In genomic region chr6:77181749-77182148, GRCh38 we compare ENCODE assay signal across 29 cellular contexts.
"Had no signal": no experiment of that assay in that cellular context is flagged by ENCODE, and none has a peak within 500 bp of the region (broad histone marks: within the 10 kb centered on the region; RNA-seq: fewer than 3 reads in every experiment).

No MANE protein-coding gene starts in this region.

- H3K36me3 ChIP-seq: brain microvascular endothelial cell, heart left ventricle had no signal

- H3K27ac Mint-ChIP-seq: activated CD4-positive, alpha-beta memory T cell treated with anti-CD3 and anti-CD28 coated beads, Interleukin-2, amount 10 ng/mL, durations not matched to agents 7 days and 5 days; activated CD4-positive, alpha-beta T cell treated with anti-CD3 and anti-CD28 coated beads for 36 hours; activated CD4-positive, alpha-beta T cell treated with anti-CD3 and anti-CD28 coated beads, Interleukin-2, amount 10 ng/mL, durations not matched to agents 24 days and 14 days; activated naive CD8-positive, alpha-beta T cell; activated T-cell treated with anti-CD3 and anti-CD28 coated beads, Interleukin-2, amount 50 U/mL, for 24 hours; activated T-cell treated with anti-CD3 and anti-CD28 coated beads, Interleukin-2, amount 50 U/mL, for 72 hours; dendritic cell treated with granulocyte-macrophage colony-stimulating factor and Interleukin-4, amounts not matched to agents 40 ng/mL and 50 ng/mL, for 4 days; endodermal cell; T-helper 17 cell; T-helper 2 cell treated with Interferon-gamma antibody and Interleukin-4, amounts not matched to agents 5 μg/mL and 100 μg/mL, for 36 hours had no signal

- H3K4me1 Mint-ChIP-seq: activated CD4-positive, alpha-beta memory T cell treated with anti-CD3 and anti-CD28 coated beads, Interleukin-2, amount 10 ng/mL, durations not matched to agents 7 days and 5 days; activated CD4-positive, alpha-beta T cell treated with anti-CD3 and anti-CD28 coated beads for 36 hours; activated CD4-positive, alpha-beta T cell treated with anti-CD3 and anti-CD28 coated beads, Interleukin-2, amount 10 ng/mL, durations not matched to agents 24 days and 14 days; central memory CD8-positive, alpha-beta T cell; endodermal cell; T-helper 17 cell had no signal

- DNase-seq: activated CD4-positive, alpha-beta memory T cell treated with anti-CD3 and anti-CD28 coated beads, Interleukin-2, amount 10 ng/mL, durations not matched to agents 7 days and 5 days; activated CD4-positive, alpha-beta T cell treated with anti-CD3 and anti-CD28 coated beads for 36 hours; activated CD4-positive, alpha-beta T cell treated with anti-CD3 and anti-CD28 coated beads, Interleukin-2, amount 10 ng/mL, durations not matched to agents 24 days and 14 days; activated CD4-positive, CD25-positive, alpha-beta regulatory T cell; activated CD4-positive, CD25-positive, alpha-beta regulatory T cell treated with anti-CD3 and anti-CD28 coated beads, Interleukin-2, amount 50 U/mL, for 72 hours; activated CD8-positive, alpha-beta memory T cell treated with anti-CD3 and anti-CD28 coated beads, Interleukin-2, amount 50 U/mL, for 48 hours; activated gamma-delta T cell treated with Interleukin-2 at 50 U/mL for 16 hours; activated naive CD4-positive, alpha-beta T cell treated with anti-CD3 and anti-CD28 coated beads, Interleukin-2, amount 50 U/mL, for 16 hours; activated naive CD4-positive, alpha-beta T cell treated with Interleukin-2 at 50 U/mL for 16 hours; activated T-cell treated with anti-CD3 and anti-CD28 coated beads for 4 hours; activated T-cell treated with anti-CD3 and anti-CD28 coated beads, Interleukin-2, amount 50 U/mL, for 24 hours; activated T-cell treated with anti-CD3 and anti-CD28 coated beads, Interleukin-2, amount 50 U/mL, for 72 hours; amniotic stem cell; anterior cingulate cortex; brain microvascular endothelial cell; dorsolateral prefrontal cortex; effector memory CD4-positive, alpha-beta T cell; endodermal cell; foreskin fibroblast; glutamatergic neuron; heart left ventricle; T-helper 17 cell; T1000 had no signal

- H3K9me3 Mint-ChIP-seq: activated CD4-positive, alpha-beta T cell treated with anti-CD3 and anti-CD28 coated beads, Interleukin-2, amount 10 ng/mL, durations not matched to agents 24 days and 14 days; endodermal cell had no signal

- H3K27ac ChIP-seq: brain microvascular endothelial cell, coronary artery, dorsolateral prefrontal cortex, heart left ventricle had no signal

- H3K36me3 Mint-ChIP-seq: activated naive CD8-positive, alpha-beta T cell had no signal

- H3K4me3 ChIP-seq: coronary artery, dorsolateral prefrontal cortex, heart left ventricle had no signal

- H3K4me3 Mint-ChIP-seq: activated CD4-positive, alpha-beta memory T cell treated with anti-CD3 and anti-CD28 coated beads, Interleukin-2, amount 10 ng/mL, durations not matched to agents 7 days and 5 days; activated CD4-positive, alpha-beta T cell treated with anti-CD3 and anti-CD28 coated beads for 36 hours; activated CD4-positive, alpha-beta T cell treated with anti-CD3 and anti-CD28 coated beads, Interleukin-2, amount 10 ng/mL, durations not matched to agents 24 days and 14 days; activated naive CD8-positive, alpha-beta T cell; activated T-cell treated with anti-CD3 and anti-CD28 coated beads, Interleukin-2, amount 50 U/mL, for 24 hours; activated T-cell treated with anti-CD3 and anti-CD28 coated beads, Interleukin-2, amount 50 U/mL, for 72 hours; central memory CD8-positive, alpha-beta T cell; dendritic cell treated with granulocyte-macrophage colony-stimulating factor and Interleukin-4, amounts not matched to agents 40 ng/mL and 50 ng/mL, for 4 days; endodermal cell; T-helper 17 cell; T-helper 2 cell treated with Interferon-gamma antibody and Interleukin-4, amounts not matched to agents 5 μg/mL and 100 μg/mL, for 36 hours had no signal

- H3K4me1 ChIP-seq: heart left ventricle had no signal

- H3K27me3 Mint-ChIP-seq: activated CD4-positive, alpha-beta memory T cell treated with anti-CD3 and anti-CD28 coated beads, Interleukin-2, amount 10 ng/mL, durations not matched to agents 7 days and 5 days; activated CD4-positive, alpha-beta T cell treated with anti-CD3 and anti-CD28 coated beads for 36 hours; activated CD4-positive, alpha-beta T cell treated with anti-CD3 and anti-CD28 coated beads, Interleukin-2, amount 10 ng/mL, durations not matched to agents 24 days and 14 days; activated naive CD8-positive, alpha-beta T cell; activated T-cell treated with anti-CD3 and anti-CD28 coated beads, Interleukin-2, amount 50 U/mL, for 24 hours; central memory CD8-positive, alpha-beta T cell; dendritic cell treated with granulocyte-macrophage colony-stimulating factor and Interleukin-4, amounts not matched to agents 40 ng/mL and 50 ng/mL, for 4 days; T-helper 17 cell had no signal

- H3K27me3 ChIP-seq: brain microvascular endothelial cell, dorsolateral prefrontal cortex, heart left ventricle had no signal

- ATAC-seq: activated CD4-positive, alpha-beta T cell treated with anti-CD3 and anti-CD28 coated beads for 36 hours; activated T-cell treated with anti-CD3 and anti-CD28 coated beads, Interleukin-2, amount 50 U/mL, for 72 hours; esophagus mucosa; heart left ventricle; T-helper 17 cell had no signal
